In genomic region chr14:106764968-106765369, GRCh38 we compare ENCODE assay signal across 7 cellular contexts.
DNase-seq lines count a peak whose midpoint lies in the region; ATAC-seq, FAIRE-seq and TF ChIP-seq lines count a peak whose summit lies in the region.
"Not testable (repeated sequence)": the region's sequence is repeated elsewhere in the genome, so short reads cannot be mapped to it uniquely, and the experiment has no call there.

No MANE protein-coding gene starts in this region.

- not testable (repeated sequence) for FAIRE-seq in astrocyte (lab: Jason Lieb, UNC)

- 20 to 24% methylated on average over 11 of the region's 11 CpGs for WGBS in GM23248 (ENCODE audit: low coverage in 1 of 2, low lambda C conversion rate in 2 of 2, missing lambda C conversion rate in 2 of 2), 2 experiments

- not testable (repeated sequence) for H3K4me1 ChIP-seq in GM23248 (ENCODE audit: insufficient read depth); astrocyte (ENCODE audit: insufficient read depth, low read length)

- TF ChIP-seq CTCF in GM12872 (IDR thresholded peaks at IDR 0.05; ENCODE audit: insufficient read depth, low read depth, low read length) = peak; percentile 55; the same call in 2 of the 3 replicates
- peak; percentile 69 for TF ChIP-seq CTCF in SU-DHL-6 (IDR thresholded peaks at IDR 0.05; ENCODE audit: insufficient read depth, low read length, poor library complexity, severe bottlenecking)
- peak; percentile 9 for TF ChIP-seq CTCF in astrocyte (IDR thresholded peaks at IDR 0.05; ENCODE audit: insufficient read depth, low read depth, low read length)
- TF ChIP-seq CTCF in fibroblast of the aortic adventitia (IDR thresholded peaks at IDR 0.05; ENCODE audit: insufficient read depth, low read length) = not testable (repeated sequence)

- not testable (repeated sequence) for H3K79me2 ChIP-seq in GM23248 (ENCODE audit: insufficient read depth); SU-DHL-6 (ENCODE audit: insufficient read depth, low read length); astrocyte (ENCODE audit: insufficient read depth, low read length)

- DNase-seq in GM23248 = peak; percentile 16
- DNase-seq in KBM-7 = peak; percentile 39
- not testable (repeated sequence) for DNase-seq in astrocyte (ENCODE audit: low read depth); naive B cell
- peak; percentile 8 for DNase-seq in fibroblast of the aortic adventitia (ENCODE audit: low read depth)

- not testable (repeated sequence) for H2AFZ ChIP-seq in GM23248; SU-DHL-6 (ENCODE audit: low read depth, low read length, severe bottlenecking); astrocyte (ENCODE audit: low read depth, low read length)

- not testable (repeated sequence) for H3K27me3 ChIP-seq in GM23248 (replicated peaks; ENCODE audit: insufficient read depth); SU-DHL-6 (ENCODE audit: low read length); astrocyte (ENCODE audit: insufficient read depth, low read length)

- not testable (repeated sequence) for H3K4me2 ChIP-seq in GM23248 (ENCODE audit: unreplicated experiment); SU-DHL-6 (ENCODE audit: low read depth, low read length, poor library complexity, severe bottlenecking); astrocyte (ENCODE audit: low read length)

- not testable (repeated sequence) for H3K4me3 Mint-ChIP-seq in astrocyte (ENCODE audit: unreplicated experiment)
- peak overlapping the region in 5 of 8 donors; percentile 12 to 69 (median 43) for H3K4me3 Mint-ChIP-seq in naive B cell

- not testable (repeated sequence) for H3K27ac ChIP-seq in GM23248; SU-DHL-6 (ENCODE audit: low read depth, low read length); astrocyte (ENCODE audit: low read depth, low read length)

- H3K36me3 Mint-ChIP-seq in astrocyte (ENCODE audit: low read depth, unreplicated experiment); naive B cell: not testable (repeated sequence)

- not testable (repeated sequence) for H3K9me3 Mint-ChIP-seq in astrocyte (ENCODE audit: unreplicated experiment); naive B cell

- not testable (repeated sequence) for H3K9me2 ChIP-seq in GM23248 (ENCODE audit: insufficient read depth); SU-DHL-6 (replicated peaks; ENCODE audit: insufficient read depth, low read length)

- not testable (repeated sequence) for H3K27ac Mint-ChIP-seq in astrocyte (ENCODE audit: unreplicated experiment)
- peak overlapping the region in 2 of 6 donors; percentile 21 to 36 for H3K27ac Mint-ChIP-seq in naive B cell

- H3K9me3 ChIP-seq in GM23248 (ENCODE audit: low read depth); SU-DHL-6 (ENCODE audit: insufficient read depth, low read length); astrocyte (ENCODE audit: insufficient read depth, low read depth, low read length): not testable (repeated sequence)

- H4K20me1 ChIP-seq in GM23248 (ENCODE audit: insufficient read depth); SU-DHL-6 (ENCODE audit: low read depth, low read length); astrocyte (ENCODE audit: insufficient read depth, low read length): not testable (repeated sequence)

- not testable (repeated sequence) for H3K4me1 Mint-ChIP-seq in astrocyte (ENCODE audit: low read depth, unreplicated experiment)
- H3K4me1 Mint-ChIP-seq in naive B cell = peaks cover 10 to 33% (median 13%) of the 10 kb centered on the region in 3 donors

- not testable (repeated sequence) for H3K27me3 Mint-ChIP-seq in astrocyte (ENCODE audit: low read depth, unreplicated experiment); naive B cell

- H3K36me3 ChIP-seq in GM23248 (ENCODE audit: low read depth); SU-DHL-6 (ENCODE audit: low read length); astrocyte (ENCODE audit: insufficient read depth, low read length): not testable (repeated sequence)

- peak; percentile 39 to 66 for ATAC-seq in naive B cell (ENCODE audit: low read depth in 2 of 2)

- not testable (repeated sequence) for H3F3A ChIP-seq in GM23248 (ENCODE audit: insufficient read depth); SU-DHL-6 (ENCODE audit: insufficient read depth)

- not testable (repeated sequence) for H3K9ac ChIP-seq in GM23248; SU-DHL-6 (ENCODE audit: low read length); astrocyte (ENCODE audit: low read length)

- H3K4me3 ChIP-seq in GM23248; SU-DHL-6 (ENCODE audit: insufficient read depth, low read length, poor library complexity, severe bottlenecking); astrocyte (ENCODE audit: insufficient read depth, low read depth, low read length); fibroblast of the aortic adventitia (ENCODE audit: low read depth, low read length): not testable (repeated sequence)

- in situ Hi-C loops in GM23248 (cut with MboI); KBM-7 (cut with MboI; ENCODE audit: low pct_unique_long_range_greater_than_20kb, low sequenced_read_pairs): not testable (repeated sequence)
